ENCODE assay signal across 24 cellular contexts in genomic region chr15:57529748-57530147, GRCh38.
"Had no signal": no experiment of that assay in that cellular context is flagged by ENCODE, and none has a peak within 500 bp of the region (broad histone marks: within the 10 kb centered on the region; RNA-seq: fewer than 3 reads in every experiment).

No MANE protein-coding gene starts in this region.

- H3K9me3 ChIP-seq: ascending aorta, gastrocnemius medialis, ovary, psoas muscle, sigmoid colon, suprapubic skin, tibial nerve had no signal

- H3K4me3 ChIP-seq: ascending aorta, gastrocnemius medialis, ovary, psoas muscle, sigmoid colon, suprapubic skin, tibial nerve had no signal

- ATAC-seq: gastrocnemius medialis; left ventricle myocardium superior; naive thymus-derived CD4-positive, alpha-beta T cell; psoas muscle had no signal

- H3K4me3 Mint-ChIP-seq: activated naive CD4-positive, alpha-beta T cell treated with anti-CD3 and anti-CD28 coated beads for 36 hours; activated naive CD8-positive, alpha-beta T cell treated with anti-CD3 and anti-CD28 coated beads, Interleukin-2, amount 10 ng/mL, durations not matched to agents 7 days and 5 days; naive thymus-derived CD4-positive, alpha-beta T cell; T-helper 2 cell treated with Interferon-gamma antibody and Interleukin-4, amounts not matched to agents 5 μg/mL and 100 μg/mL, for 36 hours had no signal

- H3K9me3 Mint-ChIP-seq: activated naive CD4-positive, alpha-beta T cell treated with anti-CD3 and anti-CD28 coated beads for 36 hours; activated naive CD8-positive, alpha-beta T cell treated with anti-CD3 and anti-CD28 coated beads, Interleukin-2, amount 10 ng/mL, durations not matched to agents 7 days and 5 days; naive thymus-derived CD4-positive, alpha-beta T cell; T-helper 2 cell treated with Interferon-gamma antibody and Interleukin-4, amounts not matched to agents 5 μg/mL and 100 μg/mL, for 36 hours had no signal

- H3K27ac ChIP-seq: ascending aorta, brain microvascular endothelial cell, gastrocnemius medialis, ovary, psoas muscle, sigmoid colon, suprapubic skin, tibial nerve had no signal

- DNase-seq: activated CD4-positive, alpha-beta T cell treated with anti-CD3 and anti-CD28 coated beads for 4 hours; activated CD4-positive, alpha-beta T cell treated with anti-CD3 and anti-CD28 coated beads, Interleukin-2, amount 50 U/mL, for 48 hours; activated CD8-positive, alpha-beta memory T cell treated with anti-CD3 and anti-CD28 coated beads for 24 hours; activated effector memory CD4-positive, alpha-beta T cell treated with Interleukin-2 at 50 U/mL for 16 hours; activated naive CD4-positive, alpha-beta T cell treated with anti-CD3 and anti-CD28 coated beads for 36 hours; activated naive CD8-positive, alpha-beta T cell treated with anti-CD3 and anti-CD28 coated beads, Interleukin-2, amount 10 ng/mL, durations not matched to agents 7 days and 5 days; brain microvascular endothelial cell; central memory CD4-positive, alpha-beta T cell; erythroblast; gastrocnemius medialis; glutamatergic neuron; left ventricle myocardium superior; naive thymus-derived CD4-positive, alpha-beta T cell; ovary; psoas muscle; sigmoid colon; small intestine; stimulated activated CD4-positive, alpha-beta T cell treated with anti-CD3 and anti-CD28 coated beads, Interleukin-1b, Interleukin-23, amount 100 ng/mL, for 48 hours; stimulated activated naive CD4-positive, alpha-beta T cell; T-helper 1 cell had no signal

- H3K36me3 ChIP-seq: ascending aorta, brain microvascular endothelial cell, gastrocnemius medialis, ovary, sigmoid colon, tibial nerve had no signal

- H3K4me1 Mint-ChIP-seq: activated naive CD8-positive, alpha-beta T cell treated with anti-CD3 and anti-CD28 coated beads, Interleukin-2, amount 10 ng/mL, durations not matched to agents 7 days and 5 days; naive thymus-derived CD4-positive, alpha-beta T cell had no signal

- H3K36me3 Mint-ChIP-seq: activated naive CD8-positive, alpha-beta T cell treated with anti-CD3 and anti-CD28 coated beads, Interleukin-2, amount 10 ng/mL, durations not matched to agents 7 days and 5 days; naive thymus-derived CD4-positive, alpha-beta T cell had no signal

- H3K4me1 ChIP-seq: gastrocnemius medialis, psoas muscle had no signal

- H3K27me3 ChIP-seq: ascending aorta, brain microvascular endothelial cell, gastrocnemius medialis, ovary, sigmoid colon, suprapubic skin, tibial nerve had no signal

- H3K27ac Mint-ChIP-seq: activated naive CD4-positive, alpha-beta T cell treated with anti-CD3 and anti-CD28 coated beads for 36 hours; activated naive CD8-positive, alpha-beta T cell treated with anti-CD3 and anti-CD28 coated beads, Interleukin-2, amount 10 ng/mL, durations not matched to agents 7 days and 5 days; T-helper 2 cell treated with Interferon-gamma antibody and Interleukin-4, amounts not matched to agents 5 μg/mL and 100 μg/mL, for 36 hours had no signal
